18 cellular contexts compared by ENCODE assay signal in genomic region chr12:18246057-18246456, GRCh38. TPM values are rescaled to one million over a fixed set of nuclear protein-coding genes. Genes with fewer than 3 reads are reported as not detected.
DNase-seq lines count a peak whose midpoint lies in the region; ATAC-seq and TF ChIP-seq lines count a peak whose summit lies in the region.
"Had no signal": no experiment of that assay in that cellular context is flagged by ENCODE, and none has a peak within 500 bp of the region (broad histone marks: within the 10 kb centered on the region; RNA-seq: fewer than 3 reads in every experiment).

No MANE protein-coding gene starts in this region.

- no peaks in the 10 kb centered on the region for H3K36me3 Mint-ChIP-seq in type B pancreatic cell
- H3K36me3 Mint-ChIP-seq: IgD-negative memory B cell had no signal

- H3K9me3 ChIP-seq in SK-N-SH (no peaks in the 10 kb centered on the region), PC-3 (ENCODE audit: low read length) (no peaks in the 10 kb centered on the region), sigmoid colon (no peaks in the 10 kb centered on the region)
- H3K9me3 ChIP-seq: neutrophil, tibial nerve had no signal

- POLR2A ChIA-PET in SK-N-SH (lab: Yijun Ruan, JAX), result no interaction called here
- POLR2A ChIA-PET in PC-3 (lab: Charles Lee; ENCODE audit: unreplicated experiment), result no interaction called here

- ATAC-seq in SK-N-SH treated with all-trans-retinoic acid at 6 μM for 48 hours (no peak), PC-3 (no peak)

- no peak for TF ChIP-seq RAD21 in SK-N-SH (IDR thresholded peaks at IDR 0.05; ENCODE audit: low read length)

- TF ChIP-seq POLR2A in sigmoid colon (IDR thresholded peaks at IDR 0.05), result no peak

- H3K27me3 ChIP-seq in SK-N-SH (ENCODE audit: insufficient read depth) (no peaks in the 10 kb centered on the region), PC-3 (ENCODE audit: low read length) (no peaks in the 10 kb centered on the region), sigmoid colon (no peaks in the 10 kb centered on the region)
- H3K27me3 ChIP-seq: neutrophil, tibial nerve had no signal

- no peaks in the 10 kb centered on the region for H3K36me3 ChIP-seq in SK-N-SH (replicated peaks in 1 of 2; ENCODE audit: control insufficient read depth in 1 of 2, insufficient read depth in 2 of 2, low read length in 1 of 2)
- H3K36me3 ChIP-seq in PC-3 (ENCODE audit: low read depth, low read length), result no peaks in the 10 kb centered on the region; the same call in 1 of the 2 replicates
- H3K36me3 ChIP-seq in sigmoid colon, result no peaks in the 10 kb centered on the region
- H3K36me3 ChIP-seq: neutrophil, tibial nerve had no signal

- no peak overlapping the region for H3K4me3 Mint-ChIP-seq in type B pancreatic cell
- H3K4me3 Mint-ChIP-seq: IgD-negative memory B cell had no signal

- H3K4me2 ChIP-seq in SK-N-SH (no peak overlapping the region), PC-3 (ENCODE audit: low read length) (no peak overlapping the region)

- H3K4me1 ChIP-seq in SK-N-SH (ENCODE audit: control insufficient read depth in 1 of 2, insufficient read depth in 2 of 2, low read depth in 1 of 2, low read length in 1 of 2) (no peaks in the 10 kb centered on the region; a peak in 1 of 4 replicates), PC-3 (ENCODE audit: insufficient read depth, low read length) (no peaks in the 10 kb centered on the region), sigmoid colon (no peaks in the 10 kb centered on the region)
- H3K4me1 ChIP-seq: tibial nerve had no signal

- 25% methylated on average over 1 of the region's 1 CpG for WGBS in SK-N-SH (ENCODE audit: low lambda C conversion rate)
- 89 to 91% methylated on average over 1 of the region's 1 CpG for WGBS in sigmoid colon, 2 donors

- H3K9ac ChIP-seq in SK-N-SH, result no peak overlapping the region
- no peak overlapping the region for H3K9ac ChIP-seq in PC-3 (ENCODE audit: low read length)

- H4K20me1 ChIP-seq in SK-N-SH (ENCODE audit: insufficient read depth), result no peaks in the 10 kb centered on the region
- H4K20me1 ChIP-seq in PC-3 (ENCODE audit: low read length), result no peaks in the 10 kb centered on the region

- TF ChIP-seq CTCF in SK-N-SH (IDR thresholded peaks at IDR 0.05), result peak; percentile 39
- peak; percentile 57 for TF ChIP-seq CTCF in PC-3 (conservative IDR thresholded peaks at IDR 0.05; ENCODE audit: low read depth, low read length)
- peak; percentile 37 for TF ChIP-seq CTCF in fibroblast of the aortic adventitia (IDR thresholded peaks at IDR 0.05; ENCODE audit: insufficient read depth, low read length)
- TF ChIP-seq CTCF in type B pancreatic cell (conservative IDR thresholded peaks at IDR 0.05), result peak; percentile 48
- no peak for TF ChIP-seq CTCF in sigmoid colon (IDR thresholded peaks at IDR 0.05)

- no peaks in the 10 kb centered on the region for H3K9me2 ChIP-seq in SK-N-SH
- H3K9me2 ChIP-seq in PC-3 (replicated peaks; ENCODE audit: low read length), result no peaks in the 10 kb centered on the region

- H3K4me3 ChIP-seq in SK-N-SH (ENCODE audit: low read depth in 2 of 2, low read length in 1 of 2) (no peak overlapping the region), PC-3 (ENCODE audit: low read length) (no peak overlapping the region), fibroblast of the aortic adventitia (ENCODE audit: low read depth, low read length) (no peak overlapping the region), sigmoid colon (no peak overlapping the region)
- H3K4me3 ChIP-seq: tibial nerve had no signal

- CTCF ChIA-PET in SK-N-SH (lab: Yijun Ruan, JAX) (interaction anchor here (0.9 to 1.7 kb wide), 2 partner anchors 75 to 940 kb away, joined by 3 to 4 read pairs; no protein-coding TSS in a partner anchor), PC-3 (lab: Charles Lee) (interaction anchor here (0.5 kb wide), 1 partner anchor 230 kb away, joined by 3 read pairs; no protein-coding TSS in a partner anchor)

- BruUV-seq in PC-3 (replicated peaks; lab: Mats Ljungman, UMichigan), result no TSS peak

- H3F3A ChIP-seq in SK-N-SH (replicated peaks; ENCODE audit: insufficient read depth) (no peaks in the 10 kb centered on the region), PC-3 (ENCODE audit: low read length, unreplicated experiment) (no peaks in the 10 kb centered on the region)

- no peak for TF ChIP-seq EP300 in SK-N-SH (IDR thresholded peaks at IDR 0.05; ENCODE audit: borderline replicate concordance in 1 of 2, low read depth in 1 of 2, low read length in 1 of 2)
- TF ChIP-seq EP300 in sigmoid colon (IDR thresholded peaks at IDR 0.05), result no peak

- intact Hi-C loops in PC-3 (cut with micrococcal nuclease) (loop anchor here (5.0 kb wide), 1 partner anchor 181 kb away; no protein-coding TSS in a partner anchor), sigmoid colon (cut with DNase I) (no loop called here)

- no peaks in the 10 kb centered on the region for H3K9me3 Mint-ChIP-seq in type B pancreatic cell
- H3K9me3 Mint-ChIP-seq: IgD-negative memory B cell had no signal

- no peak overlapping the region for H3K27ac Mint-ChIP-seq in type B pancreatic cell
- H3K27ac Mint-ChIP-seq: IgD-negative memory B cell had no signal

- H3K27ac ChIP-seq in SK-N-SH (ENCODE audit: low read depth in 2 of 2, low read length in 1 of 2) (no peak overlapping the region), PC-3 (ENCODE audit: low read length) (no peak overlapping the region), sigmoid colon (no peak overlapping the region)
- H3K27ac ChIP-seq: neutrophil, tibial nerve had no signal

- DNase-seq in SK-N-SH (peak; percentile 1), PC-3 (peak; percentile 33), fibroblast of the aortic adventitia (ENCODE audit: low read depth) (no peak), type B pancreatic cell (ENCODE audit: extremely low spot score, unreplicated experiment) (no peak), sigmoid colon (no peak), SW480 (ENCODE audit: low spot score) (no peak)
- no peak for DNase-seq in activated naive CD4-positive, alpha-beta T cell (lab: John Stamatoyannopoulos, UW)
- DNase-seq: activated CD4-positive, alpha-beta T cell treated with anti-CD3 and anti-CD28 coated beads for 4 hours; activated naive CD4-positive, alpha-beta T cell treated with anti-CD3 and anti-CD28 coated beads, Interleukin-2, amount 50 U/mL, for 16 hours; NCI-H1092; NCI-H2171 treated with DMSO at 0.1 percent for 48 hours; SHP77; stimulated activated CD4-positive, alpha-beta T cell treated with anti-CD3 and anti-CD28 coated beads, Interleukin-4, amount 100 ng/mL, for 24 hours; T1000 had no signal

- H3K27me3 Mint-ChIP-seq in type B pancreatic cell, result no peaks in the 10 kb centered on the region
- H3K27me3 Mint-ChIP-seq: IgD-negative memory B cell had no signal

- H2AFZ ChIP-seq in SK-N-SH (ENCODE audit: low read depth) (no peak overlapping the region), PC-3 (ENCODE audit: low read length) (no peak overlapping the region)

- H3K4me1 Mint-ChIP-seq in type B pancreatic cell (ENCODE audit: unreplicated experiment), result no peaks in the 10 kb centered on the region
- H3K4me1 Mint-ChIP-seq: IgD-negative memory B cell had no signal

- H3K79me2 ChIP-seq in SK-N-SH (ENCODE audit: insufficient read depth) (no peaks in the 10 kb centered on the region), PC-3 (ENCODE audit: low read length) (no peaks in the 10 kb centered on the region)

TF ChIP-seq in SK-N-SH, 30 proteins besides CTCF, POLR2A, EP300 and RAD21:
- no peak for TF ChIP-seq RCOR1 (IDR thresholded peaks at IDR 0.05; ENCODE audit: low read length)
- no peak for TF ChIP-seq YY1 (IDR thresholded peaks at IDR 0.05; ENCODE audit: low read depth)

TF ChIP-seq in SK-N-SH treated with all-trans-retinoic acid at 6 μM for 48 hours, 23 proteins besides CTCF, POLR2A, EP300 and RAD21:
- TF ChIP-seq ISL1 (CRISPR knock-in tag; IDR thresholded peaks at IDR 0.05) (no peak), SNAI2 (CRISPR knock-in tag; IDR thresholded peaks at IDR 0.05) (no peak), ZC3H10 (CRISPR knock-in tag; IDR thresholded peaks at IDR 0.05) (no peak), ZNF565 (CRISPR knock-in tag; conservative IDR thresholded peaks at IDR 0.05; ENCODE audit: low read depth) (no peak), TOX (CRISPR knock-in tag; IDR thresholded peaks at IDR 0.05; ENCODE audit: borderline replicate concordance) (no peak), TCF4 (CRISPR knock-in tag; IDR thresholded peaks at IDR 0.05; ENCODE audit: borderline replicate concordance) (no peak), RARB (CRISPR knock-in tag; IDR thresholded peaks at IDR 0.05) (no peak), ZFP30 (CRISPR knock-in tag; IDR thresholded peaks at IDR 0.05) (no peak)
- TF ChIP-seq, protein P1, sequence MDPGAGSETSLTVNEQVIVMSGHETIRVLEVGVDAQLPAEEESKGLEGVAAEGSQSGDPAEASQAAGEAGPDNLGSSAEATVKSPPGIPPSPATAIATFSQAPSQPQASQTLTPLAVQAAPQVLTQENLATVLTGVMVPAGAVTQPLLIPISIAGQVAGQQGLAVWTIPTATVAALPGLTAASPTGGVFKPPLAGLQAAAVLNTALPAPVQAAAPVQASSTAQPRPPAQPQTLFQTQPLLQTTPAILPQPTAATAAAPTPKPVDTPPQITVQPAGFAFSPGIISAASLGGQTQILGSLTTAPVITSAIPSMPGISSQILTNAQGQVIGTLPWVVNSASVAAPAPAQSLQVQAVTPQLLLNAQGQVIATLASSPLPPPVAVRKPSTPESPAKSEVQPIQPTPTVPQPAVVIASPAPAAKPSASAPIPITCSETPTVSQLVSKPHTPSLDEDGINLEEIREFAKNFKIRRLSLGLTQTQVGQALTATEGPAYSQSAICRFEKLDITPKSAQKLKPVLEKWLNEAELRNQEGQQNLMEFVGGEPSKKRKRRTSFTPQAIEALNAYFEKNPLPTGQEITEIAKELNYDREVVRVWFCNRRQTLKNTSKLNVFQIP (CRISPR knock-in tag; IDR thresholded peaks at IDR 0.05; ENCODE audit: borderline replicate concordance, low read depth), result no peak
- TF ChIP-seq, protein P2, sequence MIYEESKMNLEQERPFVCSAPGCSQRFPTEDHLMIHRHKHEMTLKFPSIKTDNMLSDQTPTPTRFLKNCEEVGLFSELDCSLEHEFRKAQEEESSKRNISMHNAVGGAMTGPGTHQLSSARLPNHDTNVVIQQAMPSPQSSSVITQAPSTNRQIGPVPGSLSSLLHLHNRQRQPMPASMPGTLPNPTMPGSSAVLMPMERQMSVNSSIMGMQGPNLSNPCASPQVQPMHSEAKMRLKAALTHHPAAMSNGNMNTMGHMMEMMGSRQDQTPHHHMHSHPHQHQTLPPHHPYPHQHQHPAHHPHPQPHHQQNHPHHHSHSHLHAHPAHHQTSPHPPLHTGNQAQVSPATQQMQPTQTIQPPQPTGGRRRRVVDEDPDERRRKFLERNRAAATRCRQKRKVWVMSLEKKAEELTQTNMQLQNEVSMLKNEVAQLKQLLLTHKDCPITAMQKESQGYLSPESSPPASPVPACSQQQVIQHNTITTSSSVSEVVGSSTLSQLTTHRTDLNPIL (CRISPR knock-in tag; IDR thresholded peaks at IDR 0.05; ENCODE audit: low read depth), result no peak

RNA-seq across cellular contexts. Expression of gene PIK3C2G, which starts 15.3 kb away (rescaled TPM):
- polyA plus RNA-seq in SK-N-SH (2012; rRNA removed), result 0.02 and 0.08 TPM in 2 replicates
- 0.10 and 0.15 TPM in 2 replicates for polyA plus RNA-seq in SK-N-SH (2012; cell fraction: cytosol; rRNA removed)
- 0.15 and 0.61 TPM in 2 replicates for polyA plus RNA-seq in SK-N-SH (2012; cell fraction: nucleus; rRNA removed)
- total RNA-seq in PC-3 (2014; rRNA removed), result not detected in 2 replicates
- total RNA-seq in fibroblast of the aortic adventitia (ENCODE audit: low replicate concordance), result 0.09 TPM in 1 of 2 replicates, not detected in the other
- 4.6 and 8.4 TPM in 2 replicates for total RNA-seq in type B pancreatic cell (ENCODE audit: low replicate concordance)
- total RNA-seq in sigmoid colon, result 1 to 10 TPM in 1 of 4 donors, under 1 TPM in 3; 0.27 to 1.7 (median 0.69) TPM
- polyA plus RNA-seq in sigmoid colon, result under 1 TPM in 2 of 3 donors, not detected in 1; 0.07 to 0.60 TPM
- polyA plus RNA-seq: IgD-negative memory B cell had no signal

Comparison
In these comparisons a context has a peak if more than half of its experiments do, and no peak if none do; other contexts are left out.
1. DNase-seq: peak in SK-N-SH (single experiment) and PC-3 (single experiment); none in fibroblast of the aortic adventitia (single experiment), type B pancreatic cell (single experiment), sigmoid colon (single experiment), activated naive CD4-positive, alpha-beta T cell (0 of 4) and SW480 (single experiment).
2. CTCF ChIP-seq: peak in SK-N-SH (single experiment), PC-3 (single experiment), fibroblast of the aortic adventitia (single experiment) and type B pancreatic cell (single experiment); none in sigmoid colon (0 of 4).